Comparison of ENCODE assay signal across 1 cellular context in genomic region chr12:50527086-50527726, GRCh38.
TF ChIP-seq lines count a peak whose summit lies in the region.

No MANE protein-coding gene starts in this region.

TF ChIP-seq in HepG2, 621 proteins besides CTCF, POLR2A, EP300 and RAD21 (continued from another document and continues in another):
- TF ChIP-seq NR2F2 (IDR thresholded peaks at IDR 0.05; ENCODE audit: borderline replicate concordance, low read depth) (peak; percentile 67; the same call in 1 of the 2 replicates), PHF5A (CRISPR knock-in tag; IDR thresholded peaks at IDR 0.05; ENCODE audit: low read depth, unreplicated experiment) (peak; percentile 66), FOXA3 (CRISPR knock-in tag; IDR thresholded peaks at IDR 0.05) (peak; percentile 97), SKI (IDR thresholded peaks at IDR 0.05; ENCODE audit: partially characterized antibody) (peak; percentile 67), ASH2L (IDR thresholded peaks at IDR 0.05; ENCODE audit: insufficient read length, low read depth, low read length) (peak; percentile 65), FOXO1 (CRISPR knock-in tag; IDR thresholded peaks at IDR 0.05) (peak; percentile 96), MXD4 (CRISPR knock-in tag; IDR thresholded peaks at IDR 0.05) (no peak), YEATS2 (CRISPR knock-in tag; IDR thresholded peaks at IDR 0.05; ENCODE audit: borderline replicate concordance) (no peak), ZNF619 (CRISPR knock-in tag; IDR thresholded peaks at IDR 0.05) (no peak), MAFG (CRISPR knock-in tag; IDR thresholded peaks at IDR 0.05) (no peak), SOX6 (IDR thresholded peaks at IDR 0.05) (no peak), SOX6 (CRISPR knock-in tag; IDR thresholded peaks at IDR 0.05) (peak; percentile 79), ZNF574 (CRISPR knock-in tag; IDR thresholded peaks at IDR 0.05) (peak; percentile 29; the same call in 1 of the 2 replicates), ZNF275 (CRISPR knock-in tag; IDR thresholded peaks at IDR 0.05; ENCODE audit: borderline replicate concordance) (no peak), KLF13 (CRISPR knock-in tag; IDR thresholded peaks at IDR 0.05) (no peak), ZC3H4 (CRISPR knock-in tag; IDR thresholded peaks at IDR 0.05; ENCODE audit: borderline replicate concordance) (no peak), CEBPB (IDR thresholded peaks at IDR 0.05; ENCODE audit: borderline replicate concordance, low read depth, low read length) (peak; percentile 43; the same call in 1 of the 2 replicates), MTERF4 (CRISPR knock-in tag; IDR thresholded peaks at IDR 0.05) (no peak), KLF12 (CRISPR knock-in tag; IDR thresholded peaks at IDR 0.05; ENCODE audit: borderline replicate concordance) (no peak), ZNF556 (CRISPR knock-in tag; IDR thresholded peaks at IDR 0.05; ENCODE audit: borderline replicate concordance) (no peak), RFXANK (CRISPR knock-in tag; IDR thresholded peaks at IDR 0.05) (0 out of 2 replicates have a peak, but pooled peaks have one; percentile 29), RFX1 (IDR thresholded peaks at IDR 0.05) (no peak), ZNF614 (CRISPR knock-in tag; IDR thresholded peaks at IDR 0.05; ENCODE audit: borderline replicate concordance) (no peak; the same call in 1 of the 2 replicates), ZBTB49 (CRISPR knock-in tag; IDR thresholded peaks at IDR 0.05; ENCODE audit: borderline replicate concordance) (no peak), TARDBP (CRISPR knock-in tag; IDR thresholded peaks at IDR 0.05) (peak; percentile 56), SAP130 (CRISPR knock-in tag; IDR thresholded peaks at IDR 0.05; ENCODE audit: low read depth) (peak; percentile 83), SP5 (CRISPR knock-in tag; IDR thresholded peaks at IDR 0.05; ENCODE audit: borderline replicate concordance, low read depth) (peak; percentile 48; the same call in 1 of the 2 replicates), ZNF124 (CRISPR knock-in tag; IDR thresholded peaks at IDR 0.05) (no peak), ZNF737 (CRISPR knock-in tag; IDR thresholded peaks at IDR 0.05; ENCODE audit: borderline replicate concordance) (no peak), ZNF282 (IDR thresholded peaks at IDR 0.05; ENCODE audit: partially characterized antibody) (no peak), HHEX (CRISPR knock-in tag; IDR thresholded peaks at IDR 0.05) (peak; percentile 57; the same call in 1 of the 2 replicates), HNF4A (CRISPR knock-in tag; IDR thresholded peaks at IDR 0.05) (peak; percentile 96), FOXK2 (IDR thresholded peaks at IDR 0.05) (peak; percentile 74; the same call in 1 of the 2 replicates), ZSCAN12 (CRISPR knock-in tag; IDR thresholded peaks at IDR 0.05) (no peak), NCOR1 (IDR thresholded peaks at IDR 0.05; ENCODE audit: borderline replicate concordance, low read length) (peak; percentile 84; the same call in 1 of the 2 replicates), ZFP82 (CRISPR knock-in tag; IDR thresholded peaks at IDR 0.05; ENCODE audit: borderline replicate concordance) (no peak), ZNF207 (IDR thresholded peaks at IDR 0.05; ENCODE audit: borderline replicate concordance) (no peak), RORA (CRISPR knock-in tag; IDR thresholded peaks at IDR 0.05) (no peak), PBX2 (CRISPR knock-in tag; IDR thresholded peaks at IDR 0.05) (no peak), ZFP1 (CRISPR knock-in tag; IDR thresholded peaks at IDR 0.05) (peak; percentile 45; the same call in 1 of the 2 replicates), FOXP1 (IDR thresholded peaks at IDR 0.05) (no peak), FOXP1 (CRISPR knock-in tag; IDR thresholded peaks at IDR 0.05) (peak; percentile 77; the same call in 1 of the 2 replicates)
- TF ChIP-seq, protein P1, sequence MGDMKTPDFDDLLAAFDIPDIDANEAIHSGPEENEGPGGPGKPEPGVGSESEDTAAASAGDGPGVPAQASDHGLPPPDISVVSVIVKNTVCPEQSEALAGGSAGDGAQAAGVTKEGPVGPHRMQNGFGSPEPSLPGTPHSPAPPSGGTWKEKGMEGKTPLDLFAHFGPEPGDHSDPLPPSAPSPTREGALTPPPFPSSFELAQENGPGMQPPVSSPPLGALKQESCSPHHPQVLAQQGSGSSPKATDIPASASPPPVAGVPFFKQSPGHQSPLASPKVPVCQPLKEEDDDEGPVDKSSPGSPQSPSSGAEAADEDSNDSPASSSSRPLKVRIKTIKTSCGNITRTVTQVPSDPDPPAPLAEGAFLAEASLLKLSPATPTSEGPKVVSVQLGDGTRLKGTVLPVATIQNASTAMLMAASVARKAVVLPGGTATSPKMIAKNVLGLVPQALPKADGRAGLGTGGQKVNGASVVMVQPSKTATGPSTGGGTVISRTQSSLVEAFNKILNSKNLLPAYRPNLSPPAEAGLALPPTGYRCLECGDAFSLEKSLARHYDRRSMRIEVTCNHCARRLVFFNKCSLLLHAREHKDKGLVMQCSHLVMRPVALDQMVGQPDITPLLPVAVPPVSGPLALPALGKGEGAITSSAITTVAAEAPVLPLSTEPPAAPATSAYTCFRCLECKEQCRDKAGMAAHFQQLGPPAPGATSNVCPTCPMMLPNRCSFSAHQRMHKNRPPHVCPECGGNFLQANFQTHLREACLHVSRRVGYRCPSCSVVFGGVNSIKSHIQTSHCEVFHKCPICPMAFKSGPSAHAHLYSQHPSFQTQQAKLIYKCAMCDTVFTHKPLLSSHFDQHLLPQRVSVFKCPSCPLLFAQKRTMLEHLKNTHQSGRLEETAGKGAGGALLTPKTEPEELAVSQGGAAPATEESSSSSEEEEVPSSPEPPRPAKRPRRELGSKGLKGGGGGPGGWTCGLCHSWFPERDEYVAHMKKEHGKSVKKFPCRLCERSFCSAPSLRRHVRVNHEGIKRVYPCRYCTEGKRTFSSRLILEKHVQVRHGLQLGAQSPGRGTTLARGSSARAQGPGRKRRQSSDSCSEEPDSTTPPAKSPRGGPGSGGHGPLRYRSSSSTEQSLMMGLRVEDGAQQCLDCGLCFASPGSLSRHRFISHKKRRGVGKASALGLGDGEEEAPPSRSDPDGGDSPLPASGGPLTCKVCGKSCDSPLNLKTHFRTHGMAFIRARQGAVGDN (CRISPR knock-in tag; IDR thresholded peaks at IDR 0.05), result no peak
- TF ChIP-seq, protein P2, sequence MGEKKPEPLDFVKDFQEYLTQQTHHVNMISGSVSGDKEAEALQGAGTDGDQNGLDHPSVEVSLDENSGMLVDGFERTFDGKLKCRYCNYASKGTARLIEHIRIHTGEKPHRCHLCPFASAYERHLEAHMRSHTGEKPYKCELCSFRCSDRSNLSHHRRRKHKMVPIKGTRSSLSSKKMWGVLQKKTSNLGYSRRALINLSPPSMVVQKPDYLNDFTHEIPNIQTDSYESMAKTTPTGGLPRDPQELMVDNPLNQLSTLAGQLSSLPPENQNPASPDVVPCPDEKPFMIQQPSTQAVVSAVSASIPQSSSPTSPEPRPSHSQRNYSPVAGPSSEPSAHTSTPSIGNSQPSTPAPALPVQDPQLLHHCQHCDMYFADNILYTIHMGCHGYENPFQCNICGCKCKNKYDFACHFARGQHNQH (CRISPR knock-in tag; IDR thresholded peaks at IDR 0.05), result peak; percentile 65; the same call in 1 of the 2 replicates
- TF ChIP-seq, protein P3, sequence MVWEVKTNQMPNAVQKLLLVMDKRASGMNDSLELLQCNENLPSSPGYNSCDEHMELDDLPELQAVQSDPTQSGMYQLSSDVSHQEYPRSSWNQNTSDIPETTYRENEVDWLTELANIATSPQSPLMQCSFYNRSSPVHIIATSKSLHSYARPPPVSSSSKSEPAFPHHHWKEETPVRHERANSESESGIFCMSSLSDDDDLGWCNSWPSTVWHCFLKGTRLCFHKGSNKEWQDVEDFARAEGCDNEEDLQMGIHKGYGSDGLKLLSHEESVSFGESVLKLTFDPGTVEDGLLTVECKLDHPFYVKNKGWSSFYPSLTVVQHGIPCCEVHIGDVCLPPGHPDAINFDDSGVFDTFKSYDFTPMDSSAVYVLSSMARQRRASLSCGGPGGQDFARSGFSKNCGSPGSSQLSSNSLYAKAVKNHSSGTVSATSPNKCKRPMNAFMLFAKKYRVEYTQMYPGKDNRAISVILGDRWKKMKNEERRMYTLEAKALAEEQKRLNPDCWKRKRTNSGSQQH (CRISPR knock-in tag; IDR thresholded peaks at IDR 0.05; ENCODE audit: low read depth), result peak; percentile 16; the same call in 1 of the 2 replicates
- TF ChIP-seq, protein P4, sequence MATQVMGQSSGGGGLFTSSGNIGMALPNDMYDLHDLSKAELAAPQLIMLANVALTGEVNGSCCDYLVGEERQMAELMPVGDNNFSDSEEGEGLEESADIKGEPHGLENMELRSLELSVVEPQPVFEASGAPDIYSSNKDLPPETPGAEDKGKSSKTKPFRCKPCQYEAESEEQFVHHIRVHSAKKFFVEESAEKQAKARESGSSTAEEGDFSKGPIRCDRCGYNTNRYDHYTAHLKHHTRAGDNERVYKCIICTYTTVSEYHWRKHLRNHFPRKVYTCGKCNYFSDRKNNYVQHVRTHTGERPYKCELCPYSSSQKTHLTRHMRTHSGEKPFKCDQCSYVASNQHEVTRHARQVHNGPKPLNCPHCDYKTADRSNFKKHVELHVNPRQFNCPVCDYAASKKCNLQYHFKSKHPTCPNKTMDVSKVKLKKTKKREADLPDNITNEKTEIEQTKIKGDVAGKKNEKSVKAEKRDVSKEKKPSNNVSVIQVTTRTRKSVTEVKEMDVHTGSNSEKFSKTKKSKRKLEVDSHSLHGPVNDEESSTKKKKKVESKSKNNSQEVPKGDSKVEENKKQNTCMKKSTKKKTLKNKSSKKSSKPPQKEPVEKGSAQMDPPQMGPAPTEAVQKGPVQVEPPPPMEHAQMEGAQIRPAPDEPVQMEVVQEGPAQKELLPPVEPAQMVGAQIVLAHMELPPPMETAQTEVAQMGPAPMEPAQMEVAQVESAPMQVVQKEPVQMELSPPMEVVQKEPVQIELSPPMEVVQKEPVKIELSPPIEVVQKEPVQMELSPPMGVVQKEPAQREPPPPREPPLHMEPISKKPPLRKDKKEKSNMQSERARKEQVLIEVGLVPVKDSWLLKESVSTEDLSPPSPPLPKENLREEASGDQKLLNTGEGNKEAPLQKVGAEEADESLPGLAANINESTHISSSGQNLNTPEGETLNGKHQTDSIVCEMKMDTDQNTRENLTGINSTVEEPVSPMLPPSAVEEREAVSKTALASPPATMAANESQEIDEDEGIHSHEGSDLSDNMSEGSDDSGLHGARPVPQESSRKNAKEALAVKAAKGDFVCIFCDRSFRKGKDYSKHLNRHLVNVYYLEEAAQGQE (IDR thresholded peaks at IDR 0.05; ENCODE audit: borderline replicate concordance in 1 of 2, low read depth in 1 of 2, low read length in 2 of 2), result peak in 1 of 2 experiments; percentile 60; a peak in 2 of 4 replicates
